In genomic region chr11:100328626-100329340, GRCh38 we compare ENCODE assay signal across 12 cellular contexts.
DNase-seq lines count a peak whose midpoint lies in the region; ATAC-seq, FAIRE-seq and TF ChIP-seq lines count a peak whose summit lies in the region.
"Had no signal": no experiment of that assay in that cellular context is flagged by ENCODE, and none has a peak within 500 bp of the region (broad histone marks: within the 10 kb centered on the region; RNA-seq: fewer than 3 reads in every experiment).

No MANE protein-coding gene starts in this region.

- no peaks in the 10 kb centered on the region for H3K27me3 ChIP-seq in bronchial epithelial cell (ENCODE audit: control insufficient read depth, insufficient read depth, low read length)
- H3K27me3 ChIP-seq: tibial nerve had no signal

- DNase-seq in NCI-H82 (lab: John Stamatoyannopoulos, UW) = peak; percentile 24
- DNase-seq in NCI-H82 treated with DMSO at 0.1 percent for 48 hours (lab: John Stamatoyannopoulos, UW; ENCODE audit: unreplicated experiment) = no peak
- DNase-seq in NCI-H2171 treated with DMSO at 0.1 percent for 48 hours (lab: John Stamatoyannopoulos, UW) = peak; percentile 85
- peak; percentile 98 for DNase-seq in bronchial epithelial cell (ENCODE audit: low read depth)
- peak; percentile 92 for DNase-seq in retinal pigment epithelial cell (ENCODE audit: low read depth)
- no peak for DNase-seq in NCI-H524 treated with DMSO at 0.1 percent for 48 hours (lab: John Stamatoyannopoulos, UW)
- no peak for DNase-seq in NCI-H2029 treated with DMSO at 0.1 percent for 48 hours (lab: John Stamatoyannopoulos, UW)
- DNase-seq: activated CD8-positive, alpha-beta T cell treated with anti-CD3 and anti-CD28 coated beads for 36 hours; effector CD8-positive, alpha-beta T cell; glutamatergic neuron had no signal

- TF ChIP-seq CTCF in bronchial epithelial cell (IDR thresholded peaks at IDR 0.05; ENCODE audit: insufficient read depth, low read length, severe bottlenecking) (peak; percentile 26), retinal pigment epithelial cell (conservative IDR thresholded peaks at IDR 0.05; ENCODE audit: low read depth, low read length) (peak; percentile 27)

- FAIRE-seq in bronchial epithelial cell (lab: Jason Lieb, UNC) = peak; percentile 64

- H3K4me3 ChIP-seq in bronchial epithelial cell (ENCODE audit: low read depth, low read length) (no peak overlapping the region), retinal pigment epithelial cell (ENCODE audit: low read length) (no peak overlapping the region)
- H3K4me3 ChIP-seq: tibial nerve had no signal

- ATAC-seq in HG02973 (IDR thresholded peaks at IDR 0.05; ENCODE audit: unreplicated experiment) = no peak
- ATAC-seq: activated CD8-positive, alpha-beta T cell treated with anti-CD3 and anti-CD28 coated beads for 36 hours had no signal

- H3K36me3 ChIP-seq in bronchial epithelial cell (ENCODE audit: control insufficient read depth, insufficient read depth, low read length) = no peaks in the 10 kb centered on the region
- H3K36me3 ChIP-seq: tibial nerve had no signal

Comparison
In these comparisons a context has a peak if more than half of its experiments do, and no peak if none do; other contexts are left out.
1. DNase-seq: peak in NCI-H82 (single experiment), NCI-H2171 treated with DMSO at 0.1 percent for 48 hours (single experiment), bronchial epithelial cell (single experiment) and retinal pigment epithelial cell (single experiment); none in NCI-H82 treated with DMSO at 0.1 percent for 48 hours (single experiment), NCI-H524 treated with DMSO at 0.1 percent for 48 hours (single experiment) and NCI-H2029 treated with DMSO at 0.1 percent for 48 hours (single experiment).